11 cellular contexts compared by ENCODE assay signal in genomic region chr10:58755688-58756087, GRCh38.
A peak's percentile ranks its signal among the peaks of the same experiment; 100 is the strongest.
DNase-seq lines count a peak whose midpoint lies in the region; ATAC-seq and TF ChIP-seq lines count a peak whose summit lies in the region.
"Had no signal": no experiment of that assay in that cellular context is flagged by ENCODE, and none has a peak within 500 bp of the region (broad histone marks: within the 10 kb centered on the region; RNA-seq: fewer than 3 reads in every experiment).

No MANE protein-coding gene starts in this region.

- H3K79me2 ChIP-seq in SK-N-SH (ENCODE audit: insufficient read depth), result no peaks in the 10 kb centered on the region

- no peaks in the 10 kb centered on the region for H4K20me1 ChIP-seq in SK-N-SH (ENCODE audit: insufficient read depth)

- WGBS in SK-N-SH (ENCODE audit: low lambda C conversion rate), result 40% methylated on average over 4 of the region's 4 CpGs
- WGBS in sigmoid colon, 2 donors, result 73 to 74% methylated on average over 4 of the region's 4 CpGs

- POLR2A ChIA-PET in SK-N-SH (lab: Yijun Ruan, JAX), result no interaction called here

- TF ChIP-seq EP300 in SK-N-SH (IDR thresholded peaks at IDR 0.05; ENCODE audit: borderline replicate concordance in 1 of 2, low read depth in 1 of 2, low read length in 1 of 2) (no peak), sigmoid colon (IDR thresholded peaks at IDR 0.05) (no peak)

- H3K9me2 ChIP-seq in SK-N-SH, result no peaks in the 10 kb centered on the region

- peak overlapping the region; percentile 56 to 76 for H3K27ac ChIP-seq in SK-N-SH (ENCODE audit: low read depth in 2 of 2, low read length in 1 of 2)
- H3K27ac ChIP-seq in sigmoid colon, result peak overlapping the region; percentile 48 to 72 (median 63)
- H3K27ac ChIP-seq: cardiac muscle cell, WERI-Rb-1 had no signal

- peak overlapping the region; percentile 70 for H3K4me2 ChIP-seq in SK-N-SH

- DNase-seq in EL (peak; percentile 72), SK-N-SH (no peak), glomerular visceral epithelial cell (ENCODE audit: extremely low spot score) (peak; percentile 77), sigmoid colon (peak; percentile 75), DMS153 (lab: John Stamatoyannopoulos, UW) (no peak), COLO829 (ENCODE audit: low spot score) (no peak), NCI-H1105 treated with DMSO at 0.1 percent for 48 hours (lab: John Stamatoyannopoulos, UW) (no peak)
- DNase-seq: DND-41, WERI-Rb-1 had no signal

- no peak for TF ChIP-seq POLR2A in sigmoid colon (IDR thresholded peaks at IDR 0.05)

- H3K36me3 ChIP-seq in SK-N-SH (replicated peaks in 1 of 2; ENCODE audit: control insufficient read depth in 1 of 2, insufficient read depth in 2 of 2, low read length in 1 of 2), result no peaks in the 10 kb centered on the region
- no peaks in the 10 kb centered on the region for H3K36me3 ChIP-seq in sigmoid colon
- H3K36me3 ChIP-seq: cardiac muscle cell, WERI-Rb-1 had no signal

- H3F3A ChIP-seq in SK-N-SH (replicated peaks; ENCODE audit: insufficient read depth), result no peaks in the 10 kb centered on the region

- H3K4me3 ChIP-seq in SK-N-SH (ENCODE audit: low read depth in 2 of 2, low read length in 1 of 2) (peak overlapping the region in 1 of 2 experiments; percentile 36; a peak in 3 of 4 replicates), sigmoid colon (peak overlapping the region in 1 of 4 donors; percentile 8)
- H3K4me3 ChIP-seq: cardiac muscle cell had no signal

- ATAC-seq in HG03442 (IDR thresholded peaks at IDR 0.05; ENCODE audit: unreplicated experiment), result no peak

- peak overlapping the region; percentile 49; the same call in 1 of the 2 replicates for H2AFZ ChIP-seq in SK-N-SH (ENCODE audit: low read depth)

- no peaks in the 10 kb centered on the region for H3K27me3 ChIP-seq in SK-N-SH (ENCODE audit: insufficient read depth)
- H3K27me3 ChIP-seq in sigmoid colon, result no peaks in the 10 kb centered on the region
- H3K27me3 ChIP-seq: cardiac muscle cell had no signal

- no peak for TF ChIP-seq RAD21 in SK-N-SH (IDR thresholded peaks at IDR 0.05; ENCODE audit: low read length)

- TF ChIP-seq CTCF in SK-N-SH (IDR thresholded peaks at IDR 0.05) (no peak), sigmoid colon (IDR thresholded peaks at IDR 0.05) (no peak)

- intact Hi-C loops in sigmoid colon (cut with DNase I), result no loop called here

- CTCF ChIA-PET in SK-N-SH (lab: Yijun Ruan, JAX), result no interaction called here

- no peaks in the 10 kb centered on the region for H3K9me3 ChIP-seq in SK-N-SH
- H3K9me3 ChIP-seq in sigmoid colon, result no peaks in the 10 kb centered on the region

- H3K9ac ChIP-seq in SK-N-SH, result peak overlapping the region; percentile 28

- H3K4me1 ChIP-seq in SK-N-SH (ENCODE audit: control insufficient read depth in 1 of 2, insufficient read depth in 2 of 2, low read depth in 1 of 2, low read length in 1 of 2) (peaks cover 5 to 11% of the 10 kb centered on the region in 2 experiments; a peak in 3 of 4 replicates), sigmoid colon (peaks cover 0 to 13% (median 5%) of the 10 kb centered on the region in 4 donors)

TF ChIP-seq in SK-N-SH, 30 proteins besides CTCF, POLR2A, EP300 and RAD21:
- TF ChIP-seq TAF1 (IDR thresholded peaks at IDR 0.05; ENCODE audit: borderline replicate concordance, low read depth, low read length) (no peak), GATA2 (CRISPR knock-in tag; IDR thresholded peaks at IDR 0.05) (no peak), MAX (IDR thresholded peaks at IDR 0.05; ENCODE audit: low read depth) (no peak)

Comparison
In these comparisons a context has a peak if more than half of its experiments do, and no peak if none do; other contexts are left out.
1. DNase-seq: peak in EL (single experiment), glomerular visceral epithelial cell (single experiment) and sigmoid colon (single experiment); none in SK-N-SH (single experiment), DMS153 (single experiment), COLO829 (single experiment) and NCI-H1105 treated with DMSO at 0.1 percent for 48 hours (single experiment).